8 cellular contexts compared by ENCODE assay signal in the genomic region with DNA sequence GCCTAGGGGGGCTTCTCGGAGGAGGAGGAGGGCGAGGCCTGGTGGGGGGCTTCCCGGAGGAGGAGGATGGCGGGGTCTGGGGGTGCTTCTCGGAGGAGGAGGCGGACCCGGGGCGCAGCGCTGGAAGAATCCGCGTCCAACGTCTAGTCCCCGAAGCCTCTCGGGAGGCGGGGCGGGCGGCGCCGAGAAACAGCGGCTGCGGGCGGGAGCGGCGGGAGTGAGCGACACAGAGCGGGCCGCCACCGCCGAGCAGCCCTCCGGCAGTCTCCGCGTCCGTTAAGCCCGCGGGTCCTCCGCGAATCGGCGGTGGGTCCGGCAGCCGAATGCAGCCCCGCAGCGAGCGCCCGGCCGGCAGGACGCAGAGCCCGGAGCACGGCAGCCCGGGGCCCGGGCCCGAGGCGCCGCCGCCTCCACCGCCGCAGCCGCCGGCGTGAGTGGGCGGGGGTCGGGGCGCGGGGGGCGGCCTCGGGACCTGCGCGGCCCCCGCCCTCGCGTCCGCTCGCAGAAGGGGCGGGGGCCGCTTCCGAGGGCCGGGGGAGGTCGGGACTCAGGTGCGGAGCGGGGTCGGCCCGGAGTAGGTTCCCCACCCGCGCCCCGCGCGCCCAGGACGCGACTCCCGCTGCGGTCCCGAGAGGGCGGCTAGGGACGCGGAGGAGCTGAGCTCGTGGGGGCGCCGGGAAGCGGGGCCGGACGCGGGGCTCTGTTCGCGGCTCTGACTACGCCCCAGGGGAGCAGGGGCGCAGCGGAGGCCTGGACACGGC. TPM values are rescaled to one million over a fixed set of nuclear protein-coding genes. Genes with fewer than 3 reads are reported as not detected.
DNase-seq lines count a peak whose midpoint lies in the region; TF ChIP-seq lines count a peak whose summit lies in the region.

A gene (plus strand): TSS at position 214 of the 761 bp plus-strand sequence. CDS start 110 bp downstream, at position 324.

- H3K36me3 ChIP-seq in SK-N-MC (ENCODE audit: insufficient read depth, low read length) (peaks cover 35% of the 10 kb centered on the region), suprapubic skin (peaks cover 25% of the 10 kb centered on the region)

- DNase-seq in NCI-H146 (lab: John Stamatoyannopoulos, UW) (peak; percentile 47), NCI-H146 treated with DMSO at 0.1 percent for 48 hours (lab: John Stamatoyannopoulos, UW; ENCODE audit: unreplicated experiment) (no peak), HK-2 (ENCODE audit: unreplicated experiment) (peak; percentile 73), SK-N-MC (ENCODE audit: low read depth, low spot score) (no peak), germinal center (ENCODE audit: low spot score) (peak; percentile 79), occipital lobe (lab: John Stamatoyannopoulos, UW) (peak; percentile 42), suprapubic skin (ENCODE audit: low spot score in 2 of 2) (no peak)
- DNase-seq in activated naive CD4-positive, alpha-beta T cell (lab: John Stamatoyannopoulos, UW): peak; percentile 52 to 77 (median 62)

- peak within 1 kb of the TSS; percentile 73 for H3K9ac ChIP-seq in SK-N-MC (ENCODE audit: insufficient read length)

- WGBS in suprapubic skin: 3% methylated on average over 20 of the region's 108 CpGs

- TF ChIP-seq EP300 in suprapubic skin (IDR thresholded peaks at IDR 0.05): no peak

- no peak for TF ChIP-seq CTCF in suprapubic skin (IDR thresholded peaks at IDR 0.05)

- H3K4me3 ChIP-seq in SK-N-MC: peak within 1 kb of the TSS; percentile 78
- H3K4me3 ChIP-seq in suprapubic skin: peak within 1 kb of the TSS; percentile 95

- H3K27ac ChIP-seq in SK-N-MC: peak within 1 kb of the TSS; percentile 50; the same call in 1 of the 2 replicates
- no peak within 1 kb of the TSS for H3K27ac ChIP-seq in suprapubic skin

- H3K9me3 ChIP-seq in SK-N-MC (ENCODE audit: low read depth, low read length) (no peaks in the 10 kb centered on the region), suprapubic skin (no peaks in the 10 kb centered on the region)

- H3K27me3 ChIP-seq in suprapubic skin: no peaks in the 10 kb centered on the region

- H3K4me1 ChIP-seq in suprapubic skin: peaks cover 43% of the 10 kb centered on the region

- TF ChIP-seq POLR2A in suprapubic skin (IDR thresholded peaks at IDR 0.05): no peak

RNA-seq across cellular contexts. Expression of the gene that starts here (rescaled TPM):
- total RNA-seq in occipital lobe (6.1 TPM), suprapubic skin (10 to 100 TPM in 3 of 4 donors, 1 to 10 TPM in 1; 9.7 to 38.3 (median 17.0) TPM)

Comparison
In these comparisons a context has a peak if more than half of its experiments do, and no peak if none do; other contexts are left out.
1. DNase-seq: peak in NCI-H146 (single experiment), HK-2 (single experiment), activated naive CD4-positive, alpha-beta T cell (4 of 4), germinal center (single experiment) and occipital lobe (single experiment); none in NCI-H146 treated with DMSO at 0.1 percent for 48 hours (single experiment), SK-N-MC (single experiment) and suprapubic skin (0 of 2).